ENCODE assay signal across 8 cellular contexts in genomic region chr5:124628721-124629596, GRCh38.
A peak's percentile ranks its signal among the peaks of the same experiment; 100 is the strongest.
DNase-seq lines count a peak whose midpoint lies in the region; ATAC-seq and TF ChIP-seq lines count a peak whose summit lies in the region.

No MANE protein-coding gene starts in this region.

- 49 to 57% methylated on average over 11 to 17 of the region's 17 CpGs for WGBS in endodermal cell (ENCODE audit: insufficient coverage in 1 of 2, insufficient read length in 1 of 2), 2 experiments

- H3K36me3 ChIP-seq in endodermal cell (ENCODE audit: control insufficient read depth, insufficient read depth, low read length) (peaks cover 23% of the 10 kb centered on the region), neural progenitor cell (no peaks in the 10 kb centered on the region)

- no peaks in the 10 kb centered on the region for H3K79me2 ChIP-seq in neural progenitor cell (ENCODE audit: low read depth)

- H2AFZ ChIP-seq in neural progenitor cell (replicated peaks): no peak overlapping the region

- peak overlapping the region; percentile 46 for H3K4me3 ChIP-seq in endodermal cell (ENCODE audit: low read length)
- H3K4me3 ChIP-seq in neural progenitor cell: no peak overlapping the region

- no peak for ATAC-seq in GM21786 (IDR thresholded peaks at IDR 0.05; ENCODE audit: unreplicated experiment)

- no peaks in the 10 kb centered on the region for H3K27me3 Mint-ChIP-seq in endodermal cell (ENCODE audit: insufficient read depth)
- H3K27me3 Mint-ChIP-seq in neural progenitor cell (ENCODE audit: insufficient read depth, low read depth): peaks cover 17% of the 10 kb centered on the region

- H3K4me1 ChIP-seq in endodermal cell (ENCODE audit: control insufficient read depth, insufficient read depth, low read length): peaks cover 26% of the 10 kb centered on the region
- H3K4me1 ChIP-seq in neural progenitor cell: peaks cover 13% of the 10 kb centered on the region

- H3K36me3 Mint-ChIP-seq in endodermal cell (ENCODE audit: low read depth) (peaks cover 38% of the 10 kb centered on the region), neural progenitor cell (peaks cover 25% of the 10 kb centered on the region)

- H3K27ac Mint-ChIP-seq in endodermal cell (peak overlapping the region; percentile 95), neural progenitor cell (peak overlapping the region; percentile 96)

- no peaks in the 10 kb centered on the region for H3K9me3 Mint-ChIP-seq in endodermal cell
- no peaks in the 10 kb centered on the region for H3K9me3 Mint-ChIP-seq in neural progenitor cell

- TF ChIP-seq CTCF in endodermal cell (conservative IDR thresholded peaks at IDR 0.05) (no peak), neural progenitor cell (IDR thresholded peaks at IDR 0.05) (no peak)

- no peak overlapping the region for H3K4me2 ChIP-seq in neural progenitor cell

- H3K4me3 Mint-ChIP-seq in endodermal cell (peak overlapping the region; percentile 22), neural progenitor cell (no peak overlapping the region)

- H3K27ac ChIP-seq in endodermal cell (ENCODE audit: low read depth, low read length): peak overlapping the region; percentile 25
- H3K27ac ChIP-seq in neural progenitor cell: no peak overlapping the region

- H3K9me3 ChIP-seq in endodermal cell (ENCODE audit: control insufficient read depth, low read length) (no peaks in the 10 kb centered on the region), neural progenitor cell (ENCODE audit: low read depth) (no peaks in the 10 kb centered on the region)

- DNase-seq in DMS53 (lab: John Stamatoyannopoulos, UW) (peak; percentile 98), NCI-H2196 treated with DMSO at 0.1 percent for 48 hours (lab: John Stamatoyannopoulos, UW; ENCODE audit: unreplicated experiment) (peak; percentile 60), endodermal cell (peak; percentile 93), neural progenitor cell (ENCODE audit: low spot score) (no peak), inferior parietal cortex (ENCODE audit: extremely low spot score) (no peak), KG1 (lab: John Stamatoyannopoulos, UW) (no peak)
- no peak for DNase-seq in central memory CD4-positive, alpha-beta T cell

- no peaks in the 10 kb centered on the region for H4K20me1 ChIP-seq in neural progenitor cell (ENCODE audit: low read depth)

- peaks cover 29% of the 10 kb centered on the region for H3F3A ChIP-seq in neural progenitor cell (ENCODE audit: low read depth)

- no peaks in the 10 kb centered on the region for H3K27me3 ChIP-seq in endodermal cell (ENCODE audit: control insufficient read depth, insufficient read depth, low read length, poor library complexity, severe bottlenecking)
- H3K27me3 ChIP-seq in neural progenitor cell: no peaks in the 10 kb centered on the region

- peak overlapping the region; percentile 27 for H3K9ac ChIP-seq in endodermal cell (ENCODE audit: extremely low read depth, low read length, poor library complexity, severe bottlenecking)
- no peak overlapping the region for H3K9ac ChIP-seq in neural progenitor cell

- H3K4me1 Mint-ChIP-seq in endodermal cell: peaks cover 63% of the 10 kb centered on the region
- H3K4me1 Mint-ChIP-seq in neural progenitor cell: peaks cover 59% of the 10 kb centered on the region

Comparison
In these comparisons a context has a peak if more than half of its experiments do, and no peak if none do; other contexts are left out.
1. DNase-seq: peak in DMS53 (single experiment), NCI-H2196 treated with DMSO at 0.1 percent for 48 hours (single experiment) and endodermal cell (single experiment); none in neural progenitor cell (single experiment), central memory CD4-positive, alpha-beta T cell (single experiment), inferior parietal cortex (single experiment) and KG1 (single experiment).